ENCODE assay signal across 16 cellular contexts in the genomic region with DNA sequence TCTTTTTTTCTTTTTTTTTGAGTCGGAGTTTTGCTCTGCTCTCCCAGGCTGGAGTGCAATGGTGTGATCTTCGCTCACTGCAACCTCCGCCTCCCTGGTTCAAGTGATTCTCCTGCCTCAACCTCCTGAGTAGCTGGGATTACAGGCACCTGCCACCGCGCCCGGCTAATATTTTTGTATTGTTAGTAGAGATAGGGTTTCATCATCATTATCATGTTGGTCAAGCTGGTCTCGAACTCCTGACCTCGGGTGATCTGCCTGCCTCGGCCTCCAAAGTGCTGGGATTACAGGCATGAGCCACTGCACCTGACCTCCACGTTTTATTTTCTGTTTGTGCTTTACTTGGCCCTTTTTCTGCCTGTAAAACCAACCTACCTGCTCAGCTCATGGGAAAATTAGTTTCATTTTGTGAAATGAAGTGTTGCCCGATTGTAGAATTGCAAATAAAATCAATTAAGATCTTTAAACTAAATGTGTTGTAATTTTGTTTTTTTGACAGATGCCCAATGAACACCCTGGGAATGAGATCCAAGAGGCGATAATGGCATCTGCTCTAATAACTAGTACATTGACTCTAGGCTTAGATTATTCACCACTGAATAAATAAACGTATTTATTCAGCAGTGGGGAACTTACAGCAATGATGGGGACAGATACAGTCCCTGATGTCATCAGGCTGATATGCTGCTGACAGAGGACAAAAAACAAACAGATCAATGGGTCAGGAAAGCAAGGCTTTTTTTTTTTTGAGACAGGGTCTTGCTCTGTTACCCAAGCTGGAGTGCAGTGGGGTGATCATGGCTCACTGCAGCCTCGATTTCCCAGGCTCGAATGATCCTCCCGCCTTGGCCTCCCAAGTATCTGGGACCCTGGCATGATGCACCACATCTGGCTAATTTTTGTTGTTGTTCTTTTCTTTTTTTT. TPM values are rescaled to one million over a fixed set of nuclear protein-coding genes. Genes with fewer than 3 reads are reported as not detected.
A peak's percentile ranks its signal among the peaks of the same experiment; 100 is the strongest.
DNase-seq lines count a peak whose midpoint lies in the region; TF ChIP-seq lines count a peak whose summit lies in the region.
"Had no signal": no experiment of that assay in that cellular context is flagged by ENCODE, and none has a peak within 500 bp of the region (broad histone marks: within the 10 kb centered on the region; RNA-seq: fewer than 3 reads in every experiment).

No MANE protein-coding gene starts in this region.

- H3K4me1 Mint-ChIP-seq in T-helper 2 cell treated with Interferon-gamma antibody and Interleukin-4, amounts not matched to agents 5 μg/mL and 100 μg/mL, for 36 hours (ENCODE audit: low read depth): peaks cover 10% of the 10 kb centered on the region
- peaks cover 35% of the 10 kb centered on the region for H3K4me1 Mint-ChIP-seq in chondrocyte (ENCODE audit: low read depth)

- H3K27ac ChIP-seq in coronary artery: no peak overlapping the region

- H3K27ac Mint-ChIP-seq in T-helper 2 cell treated with Interferon-gamma antibody and Interleukin-4, amounts not matched to agents 5 μg/mL and 100 μg/mL, for 36 hours: peak overlapping the region; percentile 47
- H3K27ac Mint-ChIP-seq in chondrocyte (ENCODE audit: unreplicated experiment): no peak overlapping the region
- H3K27ac Mint-ChIP-seq: activated CD4-positive, alpha-beta T cell treated with anti-CD3 and anti-CD28 coated beads, Interleukin-2, amount 10 ng/mL, durations not matched to agents 7 days and 5 days; T-cell had no signal

- TF ChIP-seq POLR2A in NB4 (IDR thresholded peaks at IDR 0.05; ENCODE audit: extremely low read depth, insufficient read length): no peak

- H3K4me3 ChIP-seq in NB4 (ENCODE audit: low read depth, low read length) (no peak overlapping the region), coronary artery (no peak overlapping the region)
- H3K4me3 ChIP-seq: GM12878, lung, transverse colon had no signal

- H3K4me3 Mint-ChIP-seq in T-helper 2 cell treated with Interferon-gamma antibody and Interleukin-4, amounts not matched to agents 5 μg/mL and 100 μg/mL, for 36 hours: peak overlapping the region; percentile 46
- no peak overlapping the region for H3K4me3 Mint-ChIP-seq in chondrocyte (ENCODE audit: unreplicated experiment)

- H3K27me3 Mint-ChIP-seq in T-helper 2 cell treated with Interferon-gamma antibody and Interleukin-4, amounts not matched to agents 5 μg/mL and 100 μg/mL, for 36 hours (ENCODE audit: low read depth): no peaks in the 10 kb centered on the region
- H3K27me3 Mint-ChIP-seq in chondrocyte (ENCODE audit: low read depth): no peaks in the 10 kb centered on the region
- H3K27me3 Mint-ChIP-seq: activated CD4-positive, alpha-beta T cell treated with anti-CD3 and anti-CD28 coated beads, Interleukin-2, amount 10 ng/mL, durations not matched to agents 7 days and 5 days; T-cell had no signal

- no peak for DNase-seq in T-helper 2 cell treated with Interferon-gamma antibody and Interleukin-4, amounts not matched to agents 5 μg/mL and 100 μg/mL, for 36 hours (ENCODE audit: low spot score)
- no peak for DNase-seq in T-helper 2 cell
- peak; percentile 15 for DNase-seq in NB4 (ENCODE audit: low read depth)
- DNase-seq in chondrocyte (ENCODE audit: low spot score): peak; percentile 21
- DNase-seq in posterior vena cava (ENCODE audit: low spot score): peak; percentile 44
- no peak for DNase-seq in dermis blood vessel endothelial cell
- no peak for DNase-seq in coronary artery (ENCODE audit: low spot score)
- DNase-seq in NCI-H526 treated with DMSO at 0.1 percent for 48 hours (lab: John Stamatoyannopoulos, UW): no peak
- DNase-seq: activated CD4-positive, alpha-beta T cell treated with anti-CD3 and anti-CD28 coated beads, Interleukin-2, amount 10 ng/mL, durations not matched to agents 7 days and 5 days; DND-41; NCI-H187 treated with DMSO at 0.1 percent for 48 hours; T-cell; transverse colon had no signal

- no peaks in the 10 kb centered on the region for H3K9me3 Mint-ChIP-seq in T-helper 2 cell treated with Interferon-gamma antibody and Interleukin-4, amounts not matched to agents 5 μg/mL and 100 μg/mL, for 36 hours
- peaks cover 4% of the 10 kb centered on the region for H3K9me3 Mint-ChIP-seq in chondrocyte (ENCODE audit: low read depth)
- H3K9me3 Mint-ChIP-seq: T-cell had no signal

- H3K36me3 Mint-ChIP-seq in T-helper 2 cell treated with Interferon-gamma antibody and Interleukin-4, amounts not matched to agents 5 μg/mL and 100 μg/mL, for 36 hours (ENCODE audit: low read depth): peaks cover 4% of the 10 kb centered on the region
- peaks cover 3% of the 10 kb centered on the region for H3K36me3 Mint-ChIP-seq in chondrocyte (ENCODE audit: low read depth)

- intact Hi-C loops in posterior vena cava (cut with DNase I): no loop called here

- TF ChIP-seq CTCF in NB4 (IDR thresholded peaks at IDR 0.05; ENCODE audit: low read depth, low read length): no peak
- no peak for TF ChIP-seq CTCF in chondrocyte (IDR thresholded peaks at IDR 0.05)
- no peak for TF ChIP-seq CTCF in coronary artery (IDR thresholded peaks at IDR 0.05)

RNA-seq across cellular contexts. Expression of a gene that starts 2.2 kb away (rescaled TPM):
- total RNA-seq in chondrocyte (96.4 to 106 TPM (median 104 TPM) in 3 replicates), posterior vena cava (10 to 100 TPM; 83.1 to 86.9 TPM), dermis blood vessel endothelial cell (34.5 and 124 TPM in 2 replicates)

RNA-seq across cellular contexts. Expression of a gene that starts 24.0 kb away (rescaled TPM):
- total RNA-seq in chondrocyte: 56.4 to 143 TPM (median 127 TPM) in 3 replicates
- 10 to 100 TPM; 10.4 to 95.3 TPM for total RNA-seq in posterior vena cava
- total RNA-seq in dermis blood vessel endothelial cell: 4.3 and 8.7 TPM in 2 replicates
- total RNA-seq: activated CD4-positive, alpha-beta T cell treated with anti-CD3 and anti-CD28 coated beads, Interleukin-2, amount 10 ng/mL, durations not matched to agents 7 days and 5 days; GM12878 had no signal

RNA-seq across cellular contexts. Expression of a gene that starts 25.2 kb away (rescaled TPM):
- total RNA-seq in chondrocyte (35.0 to 42.5 TPM (median 37.5 TPM) in 3 replicates), posterior vena cava (10 to 100 TPM; 50.3 to 57.6 TPM), dermis blood vessel endothelial cell (165 and 247 TPM in 2 replicates)

RNA-seq across cellular contexts. Expression of a gene that starts 44.9 kb away (rescaled TPM):
- total RNA-seq in chondrocyte (0.56 to 1.2 TPM (median 1.2 TPM) in 3 replicates), posterior vena cava (10 to 100 TPM; 11.0 to 22.5 TPM), dermis blood vessel endothelial cell (156 and 179 TPM in 2 replicates)
- total RNA-seq: osteoblast had no signal

RNA-seq across cellular contexts. Expression of a gene that starts 56.8 kb away (rescaled TPM):
- total RNA-seq in chondrocyte (111 to 185 TPM (median 116 TPM) in 3 replicates), posterior vena cava (100 to 1,000 TPM; 118 to 119 TPM), dermis blood vessel endothelial cell (58.7 and 126 TPM in 2 replicates)

Comparison
In these comparisons a context has a peak if more than half of its experiments do, and no peak if none do; other contexts are left out.
1. DNase-seq: peak in NB4 (single experiment), chondrocyte (single experiment) and posterior vena cava (single experiment); none in T-helper 2 cell treated with Interferon-gamma antibody and Interleukin-4, amounts not matched to agents 5 μg/mL and 100 μg/mL, for 36 hours (single experiment), T-helper 2 cell (0 of 5), dermis blood vessel endothelial cell (single experiment), coronary artery (single experiment) and NCI-H526 treated with DMSO at 0.1 percent for 48 hours (single experiment).